Comparison of ENCODE assay signal across 8 cellular contexts in genomic region chr16:22436823-22437652, GRCh38.
DNase-seq lines count a peak whose midpoint lies in the region; ATAC-seq, FAIRE-seq and TF ChIP-seq lines count a peak whose summit lies in the region.
"Not testable (repeated sequence)": the region's sequence is repeated elsewhere in the genome, so short reads cannot be mapped to it uniquely, and the experiment has no call there.

No MANE protein-coding gene starts in this region.

- peak overlapping the region; percentile 98 to 99 (median 98) for H3K4me3 Mint-ChIP-seq in nephron
- H3K4me3 Mint-ChIP-seq in stimulated activated naive B cell treated with anti-CD40 and anti-IgM and Interleukin-4, amounts not matched to agents 10 μg/mL and 1 μg/mL and 100 μg/mL, for 72 hours: peak overlapping the region; percentile 94 to 99

- not testable (repeated sequence) for H3K9me3 ChIP-seq in SJSA1 (replicated peaks)

- FAIRE-seq in H54 (lab: Jason Lieb, UNC): peak; percentile 43

- H3K27me3 Mint-ChIP-seq in nephron (ENCODE audit: low read depth); stimulated activated naive B cell treated with anti-CD40 and anti-IgM and Interleukin-4, amounts not matched to agents 10 μg/mL and 1 μg/mL and 100 μg/mL, for 72 hours: not testable (repeated sequence)

- not testable (repeated sequence) for H3K36me3 ChIP-seq in SJSA1

- H3K27me3 ChIP-seq in SJSA1 (replicated peaks): not testable (repeated sequence)

- peak; percentile 61 for TF ChIP-seq POLR2A in H54 (IDR thresholded peaks at IDR 0.05; ENCODE audit: low read depth, low read length)

- H3K36me3 Mint-ChIP-seq in nephron (ENCODE audit: low read depth); stimulated activated naive B cell treated with anti-CD40 and anti-IgM and Interleukin-4, amounts not matched to agents 10 μg/mL and 1 μg/mL and 100 μg/mL, for 72 hours: not testable (repeated sequence)

- not testable (repeated sequence) for H3K9me3 Mint-ChIP-seq in nephron; stimulated activated naive B cell treated with anti-CD40 and anti-IgM and Interleukin-4, amounts not matched to agents 10 μg/mL and 1 μg/mL and 100 μg/mL, for 72 hours

- not testable (repeated sequence) for TF ChIP-seq CTCF in LNCaP clone FGC (IDR thresholded peaks at IDR 0.05; ENCODE audit: control insufficient read depth, extremely low read depth, insufficient read depth); foreskin fibroblast (IDR thresholded peaks at IDR 0.05; ENCODE audit: low read depth, low read length); nephron (IDR thresholded peaks at IDR 0.05; ENCODE audit: unreplicated experiment in 3 of 3)

- H3K4me3 ChIP-seq in LNCaP clone FGC (ENCODE audit: low read depth, low read length): peak overlapping the region; percentile 70
- peak overlapping the region; percentile 65 for H3K4me3 ChIP-seq in SJSA1
- H3K4me3 ChIP-seq in foreskin fibroblast (ENCODE audit: low read depth in 1 of 2, low read length in 2 of 2): peak overlapping the region; percentile 65 to 77

- peak overlapping the region; percentile 98 to 100 (median 99) for H3K27ac Mint-ChIP-seq in nephron
- H3K27ac Mint-ChIP-seq in stimulated activated naive B cell treated with anti-CD40 and anti-IgM and Interleukin-4, amounts not matched to agents 10 μg/mL and 1 μg/mL and 100 μg/mL, for 72 hours: peak overlapping the region; percentile 98

- peak; percentile 89 to 90 for ATAC-seq in stimulated activated naive B cell treated with anti-CD40 and anti-IgM and Interleukin-4, amounts not matched to agents 10 μg/mL and 1 μg/mL and 100 μg/mL, for 72 hours (replicated peaks)

- not testable (repeated sequence) for H3K4me1 ChIP-seq in SJSA1 (replicated peaks)

- H3K4me1 Mint-ChIP-seq in nephron; stimulated activated naive B cell treated with anti-CD40 and anti-IgM and Interleukin-4, amounts not matched to agents 10 μg/mL and 1 μg/mL and 100 μg/mL, for 72 hours: not testable (repeated sequence)

- DNase-seq in EL (peak; percentile 80), H54 (ENCODE audit: insufficient read length, low spot score) (peak; percentile 47), LNCaP clone FGC (ENCODE audit: low read depth) (peak; percentile 17), SJSA1 (ENCODE audit: low read depth in 1 of 2, low spot score in 2 of 2) (peak; percentile 74 to 84), foreskin fibroblast (peak; percentile 44 to 79)
- peak; percentile 19 to 58 (median 46) for DNase-seq in activated naive CD4-positive, alpha-beta T cell (lab: John Stamatoyannopoulos, UW)
- peak; percentile 71 for DNase-seq in stimulated activated naive B cell treated with anti-CD40 and anti-IgM and Interleukin-4, amounts not matched to agents 10 μg/mL and 1 μg/mL and 100 μg/mL, for 72 hours

- H3K27ac ChIP-seq in SJSA1: peak overlapping the region; percentile 88

Comparison
In these comparisons a context has a peak if more than half of its experiments do, and no peak if none do; other contexts are left out.
1. Peak in every context shown above with its lines: DNase-seq, ATAC-seq, H3K4me3 ChIP-seq and H3K27ac ChIP-seq.
2. DNase-seq: peak in every context shown above with its lines; median percentile 80 in EL; 79 in SJSA1; 71 in stimulated activated naive B cell treated with anti-CD40 and anti-IgM and Interleukin-4, amounts not matched to agents 10 μg/mL and 1 μg/mL and 100 μg/mL, for 72 hours; 62 in foreskin fibroblast; 47 in H54; 46 in activated naive CD4-positive, alpha-beta T cell; 17 in LNCaP clone FGC.